In the genomic region with DNA sequence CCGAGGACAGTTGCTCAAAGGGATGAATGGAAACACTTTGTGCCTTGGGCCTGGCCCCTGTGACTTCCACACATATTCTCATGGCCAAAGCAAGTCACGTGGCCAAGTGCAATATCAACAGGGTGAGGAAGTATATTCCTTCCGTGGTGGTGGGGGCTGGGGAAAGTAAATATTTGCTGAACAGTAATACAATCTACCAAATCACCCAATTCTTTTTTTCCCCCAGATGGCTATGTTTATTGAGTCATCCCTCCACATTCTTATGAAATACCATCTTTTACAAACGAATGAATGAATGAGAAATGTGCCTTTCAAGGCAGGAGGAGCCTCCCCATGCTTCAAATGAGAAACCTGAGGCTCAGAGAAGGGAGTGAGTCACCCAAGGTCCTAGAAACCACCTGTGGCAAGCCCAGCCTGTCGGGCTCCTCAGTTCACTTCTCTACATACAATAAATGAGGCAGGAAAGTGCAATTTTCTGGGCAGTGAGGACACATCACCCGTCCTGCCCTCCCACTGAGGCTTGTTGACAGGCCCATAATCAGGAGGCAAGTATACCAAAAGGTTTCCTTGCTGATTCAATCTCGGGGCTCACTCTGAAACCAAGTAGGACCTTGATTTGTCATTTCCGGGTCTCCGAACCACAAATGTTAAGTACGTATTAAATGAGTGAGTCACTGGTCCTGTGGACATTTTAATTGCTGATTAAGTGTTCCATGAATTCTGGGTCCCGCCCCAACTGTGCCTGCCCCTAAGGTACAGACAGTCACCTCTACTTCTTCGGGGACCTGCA, we compare ENCODE assay signal across 1 cellular context.
TF ChIP-seq lines count a peak whose summit lies in the region.

No MANE protein-coding gene starts in this region.

TF ChIP-seq in K562, 482 proteins besides CTCF, POLR2A, EP300 and RAD21 (continued from another document and continues in another):
- TF ChIP-seq CHD1 (IDR thresholded peaks at IDR 0.05; ENCODE audit: low read length) (no peak), STAT5A (IDR thresholded peaks at IDR 0.05; ENCODE audit: borderline replicate concordance, low read length) (peak; percentile 48), MEF2A (IDR thresholded peaks at IDR 0.05; ENCODE audit: control insufficient read depth, low read depth, low read length) (no peak), NR3C1 (CRISPR knock-in tag; IDR thresholded peaks at IDR 0.05) (no peak), SP1 (CRISPR knock-in tag; IDR thresholded peaks at IDR 0.05) (no peak), RAD51 (IDR thresholded peaks at IDR 0.05; ENCODE audit: borderline replicate concordance, low read depth) (peak; percentile 94), CBX5 (IDR thresholded peaks at IDR 0.05; ENCODE audit: borderline replicate concordance, low read depth) (no peak), NCOA2 (IDR thresholded peaks at IDR 0.05; ENCODE audit: partially characterized antibody in 2 of 2) (no peak), WHSC1 (IDR thresholded peaks at IDR 0.05; ENCODE audit: low read length) (no peak), NFRKB (IDR thresholded peaks at IDR 0.05; ENCODE audit: low read depth) (peak; percentile 73; the same call in 1 of the 2 replicates), CREM (IDR thresholded peaks at IDR 0.05; ENCODE audit: low read depth) (peak; percentile 58; the same call in 1 of the 2 replicates), ZNF140 (CRISPR knock-in tag; IDR thresholded peaks at IDR 0.05) (no peak), ZNF740 (CRISPR knock-in tag; IDR thresholded peaks at IDR 0.05) (no peak), ZNF740 (tag; IDR thresholded peaks at IDR 0.05) (no peak), DACH1 (IDR thresholded peaks at IDR 0.05; ENCODE audit: partially characterized antibody) (peak; percentile 65), ELF1 (tag; IDR thresholded peaks at IDR 0.05) (peak; percentile 83), SRSF7 (optimal IDR thresholded peaks at IDR 0.05; ENCODE audit: low read depth, low read length) (no peak), ILK (tag; IDR thresholded peaks at IDR 0.05; ENCODE audit: borderline replicate concordance, low read depth) (no peak), GABPA (tag; conservative IDR thresholded peaks at IDR 0.05; ENCODE audit: low read depth) (peak; percentile 81), NFIC (IDR thresholded peaks at IDR 0.05) (peak; percentile 95), CREB1 (IDR thresholded peaks at IDR 0.05) (no peak), CREB1 (CRISPR knock-in tag; IDR thresholded peaks at IDR 0.05) (peak; percentile 76), ELF4 (CRISPR knock-in tag; IDR thresholded peaks at IDR 0.05) (no peak), ZNF184 (CRISPR knock-in tag; IDR thresholded peaks at IDR 0.05) (no peak), CEBPG (CRISPR knock-in tag; IDR thresholded peaks at IDR 0.05) (peak; percentile 51; the same call in 1 of the 2 replicates), CEBPG (tag; conservative IDR thresholded peaks at IDR 0.05 in 1 of 2, IDR thresholded peaks at IDR 0.05 in 1 of 2) (peak; percentile 82 to 97), C11orf30 (IDR thresholded peaks at IDR 0.05; ENCODE audit: low read depth) (peak; percentile 88), PRDM10 (IDR thresholded peaks at IDR 0.05; ENCODE audit: partially characterized antibody) (peak; percentile 95), ASH1L (IDR thresholded peaks at IDR 0.05; ENCODE audit: borderline replicate concordance, low read depth, partially characterized antibody) (peak; percentile 38), PBX2 (CRISPR knock-in tag; IDR thresholded peaks at IDR 0.05; ENCODE audit: low read depth) (no peak), PBX2 (tag; conservative IDR thresholded peaks at IDR 0.05; ENCODE audit: low read depth) (0 out of 2 replicates have a peak, but pooled peaks have one; percentile 36), ZNF316 (IDR thresholded peaks at IDR 0.05) (peak; percentile 86), MBD2 (IDR thresholded peaks at IDR 0.05; ENCODE audit: borderline replicate concordance, low read depth) (0 out of 2 replicates have a peak, but pooled peaks have one; percentile 26), CHCHD3 (CRISPR knock-in tag; IDR thresholded peaks at IDR 0.05) (no peak), TEAD4 (IDR thresholded peaks at IDR 0.05; ENCODE audit: low read length) (peak; percentile 15; the same call in 1 of the 2 replicates), TEAD4 (CRISPR knock-in tag; IDR thresholded peaks at IDR 0.05; ENCODE audit: borderline replicate concordance) (no peak), EZH2 (IDR thresholded peaks at IDR 0.05; ENCODE audit: borderline replicate concordance, low read depth, low read length) (no peak), MXD1 (CRISPR knock-in tag; IDR thresholded peaks at IDR 0.05; ENCODE audit: borderline replicate concordance, poor library complexity, severe bottlenecking) (no peak), RB1 (IDR thresholded peaks at IDR 0.05; ENCODE audit: low read depth) (no peak), RNF2 (IDR thresholded peaks at IDR 0.05) (peak; percentile 17; the same call in 1 of the 2 replicates), CCNT2 (IDR thresholded peaks at IDR 0.05; ENCODE audit: borderline replicate concordance, extremely low read depth, insufficient read length, low read depth, low read length) (no peak), DPF2 (IDR thresholded peaks at IDR 0.05) (peak; percentile 84), ZFX (CRISPR knock-in tag; IDR thresholded peaks at IDR 0.05) (peak; percentile 22; the same call in 1 of the 2 replicates)
- TF ChIP-seq, protein P1, sequence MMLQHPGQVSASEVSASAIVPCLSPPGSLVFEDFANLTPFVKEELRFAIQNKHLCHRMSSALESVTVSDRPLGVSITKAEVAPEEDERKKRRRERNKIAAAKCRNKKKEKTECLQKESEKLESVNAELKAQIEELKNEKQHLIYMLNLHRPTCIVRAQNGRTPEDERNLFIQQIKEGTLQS (IDR thresholded peaks at IDR 0.05): peak; percentile 99
- TF ChIP-seq, protein P1 (CRISPR knock-in tag; conservative IDR thresholded peaks at IDR 0.05): peak; percentile 92
- TF ChIP-seq, protein P2, sequence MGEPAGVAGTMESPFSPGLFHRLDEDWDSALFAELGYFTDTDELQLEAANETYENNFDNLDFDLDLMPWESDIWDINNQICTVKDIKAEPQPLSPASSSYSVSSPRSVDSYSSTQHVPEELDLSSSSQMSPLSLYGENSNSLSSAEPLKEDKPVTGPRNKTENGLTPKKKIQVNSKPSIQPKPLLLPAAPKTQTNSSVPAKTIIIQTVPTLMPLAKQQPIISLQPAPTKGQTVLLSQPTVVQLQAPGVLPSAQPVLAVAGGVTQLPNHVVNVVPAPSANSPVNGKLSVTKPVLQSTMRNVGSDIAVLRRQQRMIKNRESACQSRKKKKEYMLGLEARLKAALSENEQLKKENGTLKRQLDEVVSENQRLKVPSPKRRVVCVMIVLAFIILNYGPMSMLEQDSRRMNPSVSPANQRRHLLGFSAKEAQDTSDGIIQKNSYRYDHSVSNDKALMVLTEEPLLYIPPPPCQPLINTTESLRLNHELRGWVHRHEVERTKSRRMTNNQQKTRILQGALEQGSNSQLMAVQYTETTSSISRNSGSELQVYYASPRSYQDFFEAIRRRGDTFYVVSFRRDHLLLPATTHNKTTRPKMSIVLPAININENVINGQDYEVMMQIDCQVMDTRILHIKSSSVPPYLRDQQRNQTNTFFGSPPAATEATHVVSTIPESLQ (CRISPR knock-in tag; IDR thresholded peaks at IDR 0.05): no peak
- TF ChIP-seq, protein P3, sequence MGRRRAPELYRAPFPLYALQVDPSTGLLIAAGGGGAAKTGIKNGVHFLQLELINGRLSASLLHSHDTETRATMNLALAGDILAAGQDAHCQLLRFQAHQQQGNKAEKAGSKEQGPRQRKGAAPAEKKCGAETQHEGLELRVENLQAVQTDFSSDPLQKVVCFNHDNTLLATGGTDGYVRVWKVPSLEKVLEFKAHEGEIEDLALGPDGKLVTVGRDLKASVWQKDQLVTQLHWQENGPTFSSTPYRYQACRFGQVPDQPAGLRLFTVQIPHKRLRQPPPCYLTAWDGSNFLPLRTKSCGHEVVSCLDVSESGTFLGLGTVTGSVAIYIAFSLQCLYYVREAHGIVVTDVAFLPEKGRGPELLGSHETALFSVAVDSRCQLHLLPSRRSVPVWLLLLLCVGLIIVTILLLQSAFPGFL (CRISPR knock-in tag; IDR thresholded peaks at IDR 0.05): no peak
